9 cellular contexts compared by ENCODE assay signal in the genomic region with DNA sequence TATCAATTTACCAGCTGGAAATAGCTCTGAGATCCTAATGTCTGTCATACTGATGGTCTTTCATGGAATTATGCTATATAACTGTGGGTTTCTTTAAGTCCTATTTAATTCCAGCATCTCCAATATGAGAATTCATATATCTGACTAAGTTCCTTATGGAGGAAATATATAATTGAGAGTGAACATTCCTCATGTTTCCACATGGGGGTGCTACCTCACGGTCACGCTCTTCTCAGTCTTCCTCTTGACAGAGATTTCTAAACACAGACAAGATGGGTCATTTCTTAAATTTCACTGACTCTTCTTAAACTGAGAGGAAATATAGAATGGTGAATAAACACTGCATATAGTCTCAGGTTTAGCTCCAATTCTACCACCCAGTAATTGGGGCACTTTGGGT.
DNase-seq lines count a peak whose midpoint lies in the region; ATAC-seq and TF ChIP-seq lines count a peak whose summit lies in the region.
"Had no signal": no experiment of that assay in that cellular context is flagged by ENCODE, and none has a peak within 500 bp of the region (broad histone marks: within the 10 kb centered on the region; RNA-seq: fewer than 3 reads in every experiment).

No MANE protein-coding gene starts in this region.

- peaks cover 8% of the 10 kb centered on the region for H3K4me1 Mint-ChIP-seq in endodermal cell

- no peak overlapping the region for H3K9ac ChIP-seq in endodermal cell (ENCODE audit: extremely low read depth, low read length, poor library complexity, severe bottlenecking)

- DNase-seq in left ventricle myocardium inferior (no peak), left cardiac atrium (no peak), endodermal cell (no peak), upper lobe of right lung (no peak), NCI-H226 (no peak), NCI-H774 (lab: John Stamatoyannopoulos, UW) (no peak), T1000 (lab: John Stamatoyannopoulos, UW) (no peak)
- DNase-seq: activated naive CD4-positive, alpha-beta T cell treated with anti-CD3 and anti-CD28 coated beads, Interleukin-2, amount 50 U/mL, for 16 hours had no signal

- H3K27ac ChIP-seq in left ventricle myocardium inferior (replicated peaks), result no peak overlapping the region
- H3K27ac ChIP-seq in endodermal cell (ENCODE audit: low read depth, low read length), result no peak overlapping the region
- no peak overlapping the region for H3K27ac ChIP-seq in upper lobe of right lung

- intact Hi-C loops in left ventricle myocardium inferior (cut with micrococcal nuclease) (no loop called here), left cardiac atrium (cut with DNase I) (no loop called here), upper lobe of right lung (cut with DNase I) (no loop called here)

- H3K27me3 ChIP-seq in left ventricle myocardium inferior (ENCODE audit: low read depth), result peaks cover 7% of the 10 kb centered on the region
- no peaks in the 10 kb centered on the region for H3K27me3 ChIP-seq in endodermal cell (ENCODE audit: control insufficient read depth, insufficient read depth, low read length, poor library complexity, severe bottlenecking)
- no peaks in the 10 kb centered on the region for H3K27me3 ChIP-seq in upper lobe of right lung

- no peaks in the 10 kb centered on the region for H3K9me3 Mint-ChIP-seq in endodermal cell

- no peaks in the 10 kb centered on the region for H3K27me3 Mint-ChIP-seq in endodermal cell (ENCODE audit: insufficient read depth)

- no peaks in the 10 kb centered on the region for H3K4me1 ChIP-seq in left ventricle myocardium inferior
- H3K4me1 ChIP-seq in endodermal cell (ENCODE audit: control insufficient read depth, insufficient read depth, low read length), result no peaks in the 10 kb centered on the region
- H3K4me1 ChIP-seq in upper lobe of right lung, result no peaks in the 10 kb centered on the region

- H3K36me3 Mint-ChIP-seq in endodermal cell (ENCODE audit: low read depth), result no peaks in the 10 kb centered on the region

- no peak overlapping the region for H3K27ac Mint-ChIP-seq in endodermal cell

- 39% methylated on average over 2 of the region's 2 CpGs; no CpG with 5 or more reads in 1 of the 2 experiments for WGBS in endodermal cell (ENCODE audit: insufficient coverage in 1 of 2, insufficient read length in 1 of 2), 2 experiments

- ATAC-seq in left cardiac atrium (no peak), upper lobe of right lung (no peak)

- H3K36me3 ChIP-seq in left ventricle myocardium inferior (no peaks in the 10 kb centered on the region), endodermal cell (ENCODE audit: control insufficient read depth, insufficient read depth, low read length) (no peaks in the 10 kb centered on the region), upper lobe of right lung (no peaks in the 10 kb centered on the region)

- no peak for TF ChIP-seq EP300 in Ishikawa (IDR thresholded peaks at IDR 0.05; ENCODE audit: borderline replicate concordance)

- H3K9me3 ChIP-seq in left ventricle myocardium inferior (replicated peaks) (no peaks in the 10 kb centered on the region), endodermal cell (ENCODE audit: control insufficient read depth, low read length) (no peaks in the 10 kb centered on the region), upper lobe of right lung (no peaks in the 10 kb centered on the region)

- H3K4me3 Mint-ChIP-seq in endodermal cell, result no peak overlapping the region

- H3K4me3 ChIP-seq in left ventricle myocardium inferior (no peak overlapping the region), endodermal cell (ENCODE audit: low read length) (no peak overlapping the region), upper lobe of right lung (no peak overlapping the region)

- peak; percentile 41 for TF ChIP-seq RAD21 in Ishikawa (IDR thresholded peaks at IDR 0.05; ENCODE audit: low read depth)

- TF ChIP-seq CTCF in left ventricle myocardium inferior (IDR thresholded peaks at IDR 0.05; ENCODE audit: borderline replicate concordance) (peak; percentile 18), endodermal cell (conservative IDR thresholded peaks at IDR 0.05) (peak; percentile 78), upper lobe of right lung (IDR thresholded peaks at IDR 0.05) (peak; percentile 14)

TF ChIP-seq in Ishikawa, 13 proteins besides CTCF, POLR2A, EP300 and RAD21:
- TF ChIP-seq ZBTB7A (IDR thresholded peaks at IDR 0.05; ENCODE audit: low read depth) (no peak), CEBPB (IDR thresholded peaks at IDR 0.05) (no peak), TEAD4 (IDR thresholded peaks at IDR 0.05) (no peak), TCF12 (IDR thresholded peaks at IDR 0.05; ENCODE audit: low read depth) (no peak), FOXM1 (IDR thresholded peaks at IDR 0.05; ENCODE audit: borderline replicate concordance, low read depth) (no peak), CREB1 (IDR thresholded peaks at IDR 0.05; ENCODE audit: low read depth) (no peak), EGR1 (IDR thresholded peaks at IDR 0.05) (no peak)
- TF ChIP-seq, protein P1, sequence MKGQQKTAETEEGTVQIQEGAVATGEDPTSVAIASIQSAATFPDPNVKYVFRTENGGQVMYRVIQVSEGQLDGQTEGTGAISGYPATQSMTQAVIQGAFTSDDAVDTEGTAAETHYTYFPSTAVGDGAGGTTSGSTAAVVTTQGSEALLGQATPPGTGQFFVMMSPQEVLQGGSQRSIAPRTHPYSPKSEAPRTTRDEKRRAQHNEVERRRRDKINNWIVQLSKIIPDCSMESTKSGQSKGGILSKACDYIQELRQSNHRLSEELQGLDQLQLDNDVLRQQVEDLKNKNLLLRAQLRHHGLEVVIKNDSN (IDR thresholded peaks at IDR 0.05), result no peak
- TF ChIP-seq, protein P2, sequence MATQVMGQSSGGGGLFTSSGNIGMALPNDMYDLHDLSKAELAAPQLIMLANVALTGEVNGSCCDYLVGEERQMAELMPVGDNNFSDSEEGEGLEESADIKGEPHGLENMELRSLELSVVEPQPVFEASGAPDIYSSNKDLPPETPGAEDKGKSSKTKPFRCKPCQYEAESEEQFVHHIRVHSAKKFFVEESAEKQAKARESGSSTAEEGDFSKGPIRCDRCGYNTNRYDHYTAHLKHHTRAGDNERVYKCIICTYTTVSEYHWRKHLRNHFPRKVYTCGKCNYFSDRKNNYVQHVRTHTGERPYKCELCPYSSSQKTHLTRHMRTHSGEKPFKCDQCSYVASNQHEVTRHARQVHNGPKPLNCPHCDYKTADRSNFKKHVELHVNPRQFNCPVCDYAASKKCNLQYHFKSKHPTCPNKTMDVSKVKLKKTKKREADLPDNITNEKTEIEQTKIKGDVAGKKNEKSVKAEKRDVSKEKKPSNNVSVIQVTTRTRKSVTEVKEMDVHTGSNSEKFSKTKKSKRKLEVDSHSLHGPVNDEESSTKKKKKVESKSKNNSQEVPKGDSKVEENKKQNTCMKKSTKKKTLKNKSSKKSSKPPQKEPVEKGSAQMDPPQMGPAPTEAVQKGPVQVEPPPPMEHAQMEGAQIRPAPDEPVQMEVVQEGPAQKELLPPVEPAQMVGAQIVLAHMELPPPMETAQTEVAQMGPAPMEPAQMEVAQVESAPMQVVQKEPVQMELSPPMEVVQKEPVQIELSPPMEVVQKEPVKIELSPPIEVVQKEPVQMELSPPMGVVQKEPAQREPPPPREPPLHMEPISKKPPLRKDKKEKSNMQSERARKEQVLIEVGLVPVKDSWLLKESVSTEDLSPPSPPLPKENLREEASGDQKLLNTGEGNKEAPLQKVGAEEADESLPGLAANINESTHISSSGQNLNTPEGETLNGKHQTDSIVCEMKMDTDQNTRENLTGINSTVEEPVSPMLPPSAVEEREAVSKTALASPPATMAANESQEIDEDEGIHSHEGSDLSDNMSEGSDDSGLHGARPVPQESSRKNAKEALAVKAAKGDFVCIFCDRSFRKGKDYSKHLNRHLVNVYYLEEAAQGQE (IDR thresholded peaks at IDR 0.05; ENCODE audit: low read depth), result no peak

Comparison
In these comparisons a context has a peak if more than half of its experiments do, and no peak if none do; other contexts are left out.
1. CTCF ChIP-seq: peak in every context shown above with its lines; median percentile 78 in endodermal cell; 18 in left ventricle myocardium inferior; 14 in upper lobe of right lung.